In genomic region chr12:48788852-48789775, GRCh38 we compare ENCODE assay signal across 8 cellular contexts. TPM values are rescaled to one million over a fixed set of nuclear protein-coding genes. Genes with fewer than 3 reads are reported as not detected.
DNase-seq lines count a peak whose midpoint lies in the region; ATAC-seq and TF ChIP-seq lines count a peak whose summit lies in the region.

Gene ADCY6 (minus strand): TSS chr12:48789089. CDS start chr12:48783434, 5,655 bp downstream.

- H3K36me3 ChIP-seq in breast epithelium (no peaks in the 10 kb centered on the region), iPS-18a (ENCODE audit: control insufficient read depth, low read depth, low read length) (no peaks in the 10 kb centered on the region)

- ATAC-seq in GM21423 (IDR thresholded peaks at IDR 0.05; ENCODE audit: unreplicated experiment) (peak; percentile 64), HG03139 (IDR thresholded peaks at IDR 0.05; ENCODE audit: unreplicated experiment) (no peak)

- H3K4me3 ChIP-seq in breast epithelium (peak within 1 kb of the TSS; percentile 89 to 92 (median 92)), iPS-18a (ENCODE audit: low read length) (peak within 1 kb of the TSS; percentile 77)

- no peaks in the 10 kb centered on the region for H3K27me3 ChIP-seq in breast epithelium
- peaks cover 7% of the 10 kb centered on the region for H3K27me3 ChIP-seq in iPS-18a (ENCODE audit: control insufficient read depth, insufficient read depth, low read length)

- no peaks in the 10 kb centered on the region for H3K9me3 ChIP-seq in breast epithelium
- no peaks in the 10 kb centered on the region for H3K9me3 ChIP-seq in iPS-18a (ENCODE audit: control insufficient read depth, low read depth, low read length)

- no peak for TF ChIP-seq CTCF in breast epithelium (IDR thresholded peaks at IDR 0.05)

- TF ChIP-seq POLR2A in breast epithelium (IDR thresholded peaks at IDR 0.05) = no peak

- H3K9ac ChIP-seq in iPS-18a (ENCODE audit: low read length) = peak within 1 kb of the TSS; percentile 56

- DNase-seq in CD1c-positive myeloid dendritic cell (ENCODE audit: extremely low spot score) (peak; percentile 27), NCI-H748 (lab: John Stamatoyannopoulos, UW; ENCODE audit: unreplicated experiment) (peak; percentile 74), breast epithelium (ENCODE audit: low spot score in 2 of 2) (peak; percentile 56 to 83), retina (peak; percentile 65)
- DNase-seq in activated CD8-positive, alpha-beta memory T cell treated with anti-CD3 and anti-CD28 coated beads, Interleukin-2, amount 50 U/mL, for 4 hours = no peak

- intact Hi-C loops in breast epithelium (cut with DNase I; ENCODE audit: low total_unique reads) = no loop called here

- peak within 1 kb of the TSS; percentile 96 to 98 for H3K27ac ChIP-seq in breast epithelium
- no peak within 1 kb of the TSS for H3K27ac ChIP-seq in iPS-18a (ENCODE audit: low read length)

- peaks cover 0 to 12% of the 10 kb centered on the region in 2 donors for H3K4me1 ChIP-seq in breast epithelium
- peaks cover 11% of the 10 kb centered on the region for H3K4me1 ChIP-seq in iPS-18a (ENCODE audit: control insufficient read depth, low read depth, low read length)

RNA-seq across cellular contexts. Expression of gene ADCY6, which starts in this region (rescaled TPM):
- total RNA-seq in breast epithelium = 10 to 100 TPM; 42.0 to 61.4 (median 46.7) TPM
